Comparison of ENCODE assay signal across 7 cellular contexts in genomic region chr2:198950813-198951212, GRCh38.
"Had no signal": no experiment of that assay in that cellular context is flagged by ENCODE, and none has a peak within 500 bp of the region (broad histone marks: within the 10 kb centered on the region; RNA-seq: fewer than 3 reads in every experiment).

No MANE protein-coding gene starts in this region.

- H3K4me3 Mint-ChIP-seq: HFFc6 had no signal

- H3K9me3 ChIP-seq: HAP-1 had no signal

- H3K36me3 ChIP-seq: HAP-1 had no signal

- H3K4me1 ChIP-seq: HAP-1 had no signal

- H3K27ac Mint-ChIP-seq: HFFc6 had no signal

- ATAC-seq: HCT116, K562 had no signal

- H3K4me3 ChIP-seq: HAP-1, K562 had no signal

- DNase-seq: GOT3, H7, HFFc6, IMR-90 had no signal
